ENCODE assay signal across 2 cellular contexts in the genomic region with DNA sequence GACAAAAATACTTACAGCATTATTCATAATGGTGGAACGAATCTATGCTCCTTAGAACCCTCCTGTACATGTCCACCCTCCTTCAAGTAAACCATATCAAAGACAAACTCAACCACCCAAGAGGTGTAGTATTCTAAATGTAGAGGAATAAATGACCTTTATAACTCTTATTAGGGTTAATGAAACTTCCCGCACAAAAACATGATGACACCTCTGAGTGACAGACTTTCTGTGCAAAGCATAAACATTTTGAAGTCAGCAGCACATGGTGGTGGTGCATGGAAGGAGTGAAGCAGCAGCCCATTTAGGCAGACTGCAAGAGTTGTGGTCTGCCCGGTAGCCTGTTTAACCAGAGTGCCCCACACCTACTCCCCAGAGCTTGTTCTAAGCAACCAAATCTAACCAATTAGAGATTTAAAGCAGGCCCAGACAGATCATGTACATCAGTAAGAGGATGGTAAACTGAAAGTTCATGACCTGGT.
TF ChIP-seq lines count a peak whose summit lies in the region.

No MANE protein-coding gene starts in this region.

TF ChIP-seq in SK-N-SH, 30 proteins besides CTCF, POLR2A, EP300 and RAD21:
- TF ChIP-seq, protein P1, sequence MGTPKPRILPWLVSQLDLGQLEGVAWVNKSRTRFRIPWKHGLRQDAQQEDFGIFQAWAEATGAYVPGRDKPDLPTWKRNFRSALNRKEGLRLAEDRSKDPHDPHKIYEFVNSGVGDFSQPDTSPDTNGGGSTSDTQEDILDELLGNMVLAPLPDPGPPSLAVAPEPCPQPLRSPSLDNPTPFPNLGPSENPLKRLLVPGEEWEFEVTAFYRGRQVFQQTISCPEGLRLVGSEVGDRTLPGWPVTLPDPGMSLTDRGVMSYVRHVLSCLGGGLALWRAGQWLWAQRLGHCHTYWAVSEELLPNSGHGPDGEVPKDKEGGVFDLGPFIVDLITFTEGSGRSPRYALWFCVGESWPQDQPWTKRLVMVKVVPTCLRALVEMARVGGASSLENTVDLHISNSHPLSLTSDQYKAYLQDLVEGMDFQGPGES (IDR thresholded peaks at IDR 0.05; ENCODE audit: low read depth, low read length) = no peak
- TF ChIP-seq, protein P2, sequence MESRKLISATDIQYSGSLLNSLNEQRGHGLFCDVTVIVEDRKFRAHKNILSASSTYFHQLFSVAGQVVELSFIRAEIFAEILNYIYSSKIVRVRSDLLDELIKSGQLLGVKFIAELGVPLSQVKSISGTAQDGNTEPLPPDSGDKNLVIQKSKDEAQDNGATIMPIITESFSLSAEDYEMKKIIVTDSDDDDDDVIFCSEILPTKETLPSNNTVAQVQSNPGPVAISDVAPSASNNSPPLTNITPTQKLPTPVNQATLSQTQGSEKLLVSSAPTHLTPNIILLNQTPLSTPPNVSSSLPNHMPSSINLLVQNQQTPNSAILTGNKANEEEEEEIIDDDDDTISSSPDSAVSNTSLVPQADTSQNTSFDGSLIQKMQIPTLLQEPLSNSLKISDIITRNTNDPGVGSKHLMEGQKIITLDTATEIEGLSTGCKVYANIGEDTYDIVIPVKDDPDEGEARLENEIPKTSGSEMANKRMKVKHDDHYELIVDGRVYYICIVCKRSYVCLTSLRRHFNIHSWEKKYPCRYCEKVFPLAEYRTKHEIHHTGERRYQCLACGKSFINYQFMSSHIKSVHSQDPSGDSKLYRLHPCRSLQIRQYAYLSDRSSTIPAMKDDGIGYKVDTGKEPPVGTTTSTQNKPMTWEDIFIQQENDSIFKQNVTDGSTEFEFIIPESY (IDR thresholded peaks at IDR 0.05; ENCODE audit: borderline replicate concordance, low read depth) = no peak
- TF ChIP-seq, protein P3, sequence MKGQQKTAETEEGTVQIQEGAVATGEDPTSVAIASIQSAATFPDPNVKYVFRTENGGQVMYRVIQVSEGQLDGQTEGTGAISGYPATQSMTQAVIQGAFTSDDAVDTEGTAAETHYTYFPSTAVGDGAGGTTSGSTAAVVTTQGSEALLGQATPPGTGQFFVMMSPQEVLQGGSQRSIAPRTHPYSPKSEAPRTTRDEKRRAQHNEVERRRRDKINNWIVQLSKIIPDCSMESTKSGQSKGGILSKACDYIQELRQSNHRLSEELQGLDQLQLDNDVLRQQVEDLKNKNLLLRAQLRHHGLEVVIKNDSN (IDR thresholded peaks at IDR 0.05; ENCODE audit: borderline replicate concordance, low read depth) = no peak
- no peak for TF ChIP-seq ELF1 (IDR thresholded peaks at IDR 0.05)
- no peak for TF ChIP-seq YY1 (IDR thresholded peaks at IDR 0.05; ENCODE audit: low read depth)
- TF ChIP-seq FOXJ3 (CRISPR knock-in tag; IDR thresholded peaks at IDR 0.05) = no peak
- no peak for TF ChIP-seq SIN3A (IDR thresholded peaks at IDR 0.05; ENCODE audit: borderline replicate concordance, low read depth, low read length)
- TF ChIP-seq, protein P4, sequence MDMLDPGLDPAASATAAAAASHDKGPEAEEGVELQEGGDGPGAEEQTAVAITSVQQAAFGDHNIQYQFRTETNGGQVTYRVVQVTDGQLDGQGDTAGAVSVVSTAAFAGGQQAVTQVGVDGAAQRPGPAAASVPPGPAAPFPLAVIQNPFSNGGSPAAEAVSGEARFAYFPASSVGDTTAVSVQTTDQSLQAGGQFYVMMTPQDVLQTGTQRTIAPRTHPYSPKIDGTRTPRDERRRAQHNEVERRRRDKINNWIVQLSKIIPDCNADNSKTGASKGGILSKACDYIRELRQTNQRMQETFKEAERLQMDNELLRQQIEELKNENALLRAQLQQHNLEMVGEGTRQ (IDR thresholded peaks at IDR 0.05; ENCODE audit: borderline replicate concordance, low read depth, low read length) = no peak
- TF ChIP-seq NFIC (IDR thresholded peaks at IDR 0.05; ENCODE audit: borderline replicate concordance) = no peak
- TF ChIP-seq SMC3 (IDR thresholded peaks at IDR 0.05; ENCODE audit: low read depth, low read length) = no peak
- TF ChIP-seq GATA2 (CRISPR knock-in tag; IDR thresholded peaks at IDR 0.05) = no peak
- no peak for TF ChIP-seq TEAD4 (IDR thresholded peaks at IDR 0.05; ENCODE audit: borderline replicate concordance, insufficient read depth)
- no peak for TF ChIP-seq FOXM1 (IDR thresholded peaks at IDR 0.05; ENCODE audit: low read depth)
- TF ChIP-seq, protein P5, sequence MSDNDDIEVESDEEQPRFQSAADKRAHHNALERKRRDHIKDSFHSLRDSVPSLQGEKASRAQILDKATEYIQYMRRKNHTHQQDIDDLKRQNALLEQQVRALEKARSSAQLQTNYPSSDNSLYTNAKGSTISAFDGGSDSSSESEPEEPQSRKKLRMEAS (IDR thresholded peaks at IDR 0.05; ENCODE audit: low read depth) = no peak
- no peak for TF ChIP-seq RXRA (IDR thresholded peaks at IDR 0.05; ENCODE audit: borderline replicate concordance, low read depth)
- TF ChIP-seq NRF1 (IDR thresholded peaks at IDR 0.05; ENCODE audit: low read depth, low read length) = no peak
- TF ChIP-seq RCOR1 (IDR thresholded peaks at IDR 0.05; ENCODE audit: low read length) = no peak
- no peak for TF ChIP-seq EZH2phosphoT487 (IDR thresholded peaks at IDR 0.05; ENCODE audit: borderline replicate concordance, low read depth)
- TF ChIP-seq FOSL2 (IDR thresholded peaks at IDR 0.05; ENCODE audit: borderline replicate concordance, low read depth) = no peak
- no peak for TF ChIP-seq JUND (IDR thresholded peaks at IDR 0.05)

TF ChIP-seq in WTC11, 78 proteins besides CTCF, POLR2A, EP300 and RAD21 (continued from another document):
- TF ChIP-seq, protein P6, sequence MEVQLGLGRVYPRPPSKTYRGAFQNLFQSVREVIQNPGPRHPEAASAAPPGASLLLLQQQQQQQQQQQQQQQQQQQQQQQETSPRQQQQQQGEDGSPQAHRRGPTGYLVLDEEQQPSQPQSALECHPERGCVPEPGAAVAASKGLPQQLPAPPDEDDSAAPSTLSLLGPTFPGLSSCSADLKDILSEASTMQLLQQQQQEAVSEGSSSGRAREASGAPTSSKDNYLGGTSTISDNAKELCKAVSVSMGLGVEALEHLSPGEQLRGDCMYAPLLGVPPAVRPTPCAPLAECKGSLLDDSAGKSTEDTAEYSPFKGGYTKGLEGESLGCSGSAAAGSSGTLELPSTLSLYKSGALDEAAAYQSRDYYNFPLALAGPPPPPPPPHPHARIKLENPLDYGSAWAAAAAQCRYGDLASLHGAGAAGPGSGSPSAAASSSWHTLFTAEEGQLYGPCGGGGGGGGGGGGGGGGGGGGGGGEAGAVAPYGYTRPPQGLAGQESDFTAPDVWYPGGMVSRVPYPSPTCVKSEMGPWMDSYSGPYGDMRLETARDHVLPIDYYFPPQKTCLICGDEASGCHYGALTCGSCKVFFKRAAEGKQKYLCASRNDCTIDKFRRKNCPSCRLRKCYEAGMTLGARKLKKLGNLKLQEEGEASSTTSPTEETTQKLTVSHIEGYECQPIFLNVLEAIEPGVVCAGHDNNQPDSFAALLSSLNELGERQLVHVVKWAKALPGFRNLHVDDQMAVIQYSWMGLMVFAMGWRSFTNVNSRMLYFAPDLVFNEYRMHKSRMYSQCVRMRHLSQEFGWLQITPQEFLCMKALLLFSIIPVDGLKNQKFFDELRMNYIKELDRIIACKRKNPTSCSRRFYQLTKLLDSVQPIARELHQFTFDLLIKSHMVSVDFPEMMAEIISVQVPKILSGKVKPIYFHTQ (CRISPR knock-in tag; IDR thresholded peaks at IDR 0.05) = no peak
- no peak for TF ChIP-seq ZNF396 (CRISPR knock-in tag; IDR thresholded peaks at IDR 0.05; ENCODE audit: borderline replicate concordance)
- TF ChIP-seq, protein P7, sequence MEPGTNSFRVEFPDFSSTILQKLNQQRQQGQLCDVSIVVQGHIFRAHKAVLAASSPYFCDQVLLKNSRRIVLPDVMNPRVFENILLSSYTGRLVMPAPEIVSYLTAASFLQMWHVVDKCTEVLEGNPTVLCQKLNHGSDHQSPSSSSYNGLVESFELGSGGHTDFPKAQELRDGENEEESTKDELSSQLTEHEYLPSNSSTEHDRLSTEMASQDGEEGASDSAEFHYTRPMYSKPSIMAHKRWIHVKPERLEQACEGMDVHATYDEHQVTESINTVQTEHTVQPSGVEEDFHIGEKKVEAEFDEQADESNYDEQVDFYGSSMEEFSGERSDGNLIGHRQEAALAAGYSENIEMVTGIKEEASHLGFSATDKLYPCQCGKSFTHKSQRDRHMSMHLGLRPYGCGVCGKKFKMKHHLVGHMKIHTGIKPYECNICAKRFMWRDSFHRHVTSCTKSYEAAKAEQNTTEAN (CRISPR knock-in tag; IDR thresholded peaks at IDR 0.05) = no peak
- no peak for TF ChIP-seq SMAD3 (CRISPR knock-in tag; IDR thresholded peaks at IDR 0.05; ENCODE audit: borderline replicate concordance)
- TF ChIP-seq, protein P8, sequence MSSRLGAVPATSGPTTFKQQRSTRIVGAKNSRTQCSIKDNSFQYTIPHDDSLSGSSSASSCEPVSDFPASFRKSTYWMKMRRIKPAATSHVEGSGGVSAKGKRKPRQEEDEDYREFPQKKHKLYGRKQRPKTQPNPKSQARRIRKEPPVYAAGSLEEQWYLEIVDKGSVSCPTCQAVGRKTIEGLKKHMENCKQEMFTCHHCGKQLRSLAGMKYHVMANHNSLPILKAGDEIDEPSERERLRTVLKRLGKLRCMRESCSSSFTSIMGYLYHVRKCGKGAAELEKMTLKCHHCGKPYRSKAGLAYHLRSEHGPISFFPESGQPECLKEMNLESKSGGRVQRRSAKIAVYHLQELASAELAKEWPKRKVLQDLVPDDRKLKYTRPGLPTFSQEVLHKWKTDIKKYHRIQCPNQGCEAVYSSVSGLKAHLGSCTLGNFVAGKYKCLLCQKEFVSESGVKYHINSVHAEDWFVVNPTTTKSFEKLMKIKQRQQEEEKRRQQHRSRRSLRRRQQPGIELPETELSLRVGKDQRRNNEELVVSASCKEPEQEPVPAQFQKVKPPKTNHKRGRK (CRISPR knock-in tag; IDR thresholded peaks at IDR 0.05; ENCODE audit: borderline replicate concordance) = no peak
- TF ChIP-seq NR3C1 (CRISPR knock-in tag; conservative IDR thresholded peaks at IDR 0.05; ENCODE audit: low read depth) = no peak
- no peak for TF ChIP-seq ZNF671 (CRISPR knock-in tag; IDR thresholded peaks at IDR 0.05)
- no peak for TF ChIP-seq ZNF121 (CRISPR knock-in tag; IDR thresholded peaks at IDR 0.05)
- no peak for TF ChIP-seq GRHL2 (CRISPR knock-in tag; IDR thresholded peaks at IDR 0.05; ENCODE audit: insufficient replicate concordance, severe bottlenecking)
- TF ChIP-seq NR2C2 (CRISPR knock-in tag; IDR thresholded peaks at IDR 0.05) = no peak
- TF ChIP-seq ZNF219 (CRISPR knock-in tag; IDR thresholded peaks at IDR 0.05; ENCODE audit: borderline replicate concordance) = no peak
- TF ChIP-seq TP53 (CRISPR knock-in tag; IDR thresholded peaks at IDR 0.05) = no peak
- TF ChIP-seq SP1 (CRISPR knock-in tag; conservative IDR thresholded peaks at IDR 0.05) = no peak
- TF ChIP-seq OVOL2 (CRISPR knock-in tag; IDR thresholded peaks at IDR 0.05; ENCODE audit: borderline replicate concordance) = no peak
- TF ChIP-seq, protein P9, sequence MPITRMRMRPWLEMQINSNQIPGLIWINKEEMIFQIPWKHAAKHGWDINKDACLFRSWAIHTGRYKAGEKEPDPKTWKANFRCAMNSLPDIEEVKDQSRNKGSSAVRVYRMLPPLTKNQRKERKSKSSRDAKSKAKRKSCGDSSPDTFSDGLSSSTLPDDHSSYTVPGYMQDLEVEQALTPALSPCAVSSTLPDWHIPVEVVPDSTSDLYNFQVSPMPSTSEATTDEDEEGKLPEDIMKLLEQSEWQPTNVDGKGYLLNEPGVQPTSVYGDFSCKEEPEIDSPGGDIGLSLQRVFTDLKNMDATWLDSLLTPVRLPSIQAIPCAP (CRISPR knock-in tag; IDR thresholded peaks at IDR 0.05) = no peak
- TF ChIP-seq ZNF317 (CRISPR knock-in tag; IDR thresholded peaks at IDR 0.05; ENCODE audit: borderline replicate concordance, low read depth) = no peak
